Comparison of ENCODE assay signal across 33 cellular contexts in the genomic region with DNA sequence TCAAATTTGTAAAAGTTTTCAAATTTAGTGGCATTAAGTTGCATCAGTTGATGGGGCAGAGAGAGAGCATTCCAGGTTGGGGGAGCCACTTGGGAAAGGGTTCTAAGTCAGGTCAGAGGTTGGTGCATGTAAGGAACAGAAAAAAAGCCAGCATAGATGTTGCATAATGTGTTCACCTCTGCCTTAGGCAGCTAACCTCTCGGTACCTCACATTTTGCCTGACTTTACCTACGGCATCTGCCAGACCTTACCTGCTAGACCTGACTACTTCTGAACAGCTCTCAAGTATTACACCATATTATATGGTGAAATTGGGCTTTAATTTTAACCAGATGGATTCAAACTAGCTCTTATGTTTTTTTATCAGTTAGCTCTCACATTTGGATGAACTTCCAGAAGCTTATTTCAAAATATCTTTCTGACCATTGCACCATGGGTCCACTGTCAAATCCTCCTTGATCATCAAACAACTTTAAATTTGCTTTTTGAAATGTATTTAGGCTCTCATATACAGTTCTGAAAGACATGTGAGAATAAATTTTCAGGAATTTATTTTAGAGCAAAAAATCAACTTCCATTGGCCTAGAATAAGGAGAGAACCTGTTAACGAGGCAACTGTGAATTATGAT. TPM values are rescaled to one million over a fixed set of nuclear protein-coding genes. Genes with fewer than 3 reads are reported as not detected.
DNase-seq lines count a peak whose midpoint lies in the region; ATAC-seq, FAIRE-seq and TF ChIP-seq lines count a peak whose summit lies in the region.
"Had no signal": no experiment of that assay in that cellular context is flagged by ENCODE, and none has a peak within 500 bp of the region (broad histone marks: within the 10 kb centered on the region; RNA-seq: fewer than 3 reads in every experiment).

No MANE protein-coding gene starts in this region.

- H3K9ac ChIP-seq in liver (ENCODE audit: low read depth in 1 of 2, low read length in 2 of 2) (no peak overlapping the region), HepG2 (ENCODE audit: insufficient read depth, low read depth, low read length) (no peak overlapping the region), astrocyte (ENCODE audit: low read length) (no peak overlapping the region)
- H3K9ac ChIP-seq: BLaER1 had no signal

- H3K9me3 ChIP-seq in liver (ENCODE audit: control insufficient read depth in 4 of 4, low read length in 3 of 4) (no peaks in the 10 kb centered on the region), HepG2 (ENCODE audit: low read length) (no peaks in the 10 kb centered on the region), astrocyte (ENCODE audit: insufficient read depth, low read depth, low read length) (no peaks in the 10 kb centered on the region), right lobe of liver (no peaks in the 10 kb centered on the region), gastrocnemius medialis (no peaks in the 10 kb centered on the region)
- H3K9me3 ChIP-seq: A549, BE2C had no signal

- POLR2A ChIA-PET in HepG2 (lab: Yijun Ruan, JAX): no interaction called here

- 34% methylated on average over 3 of the region's 3 CpGs for WGBS in liver
- WGBS in HepG2 (ENCODE audit: low lambda C conversion rate): 0% methylated on average over 2 of the region's 3 CpGs
- WGBS in right lobe of liver (ENCODE audit: insufficient coverage, low coverage, low lambda C conversion rate, missing lambda C conversion rate): 42% methylated on average over 2 of the region's 3 CpGs

- FAIRE-seq in HepG2 (lab: Jason Lieb, UNC): no peak
- FAIRE-seq in astrocyte (lab: Jason Lieb, UNC): peak; percentile 87
- FAIRE-seq: A549, GM12878, GM12892, GM19239 had no signal

- intact Hi-C loops in HepG2 (cut with micrococcal nuclease; ENCODE audit: unreplicated experiment) (no loop called here), right lobe of liver (cut with DNase I) (no loop called here), gastrocnemius medialis (cut with DNase I; ENCODE audit: low total_unique reads) (no loop called here)

- BruUV-seq in HepG2 (replicated peaks; lab: Mats Ljungman, UMichigan): no TSS peak

- H3K79me2 ChIP-seq in HepG2 (ENCODE audit: insufficient read depth, low read length) (no peaks in the 10 kb centered on the region), astrocyte (ENCODE audit: insufficient read depth, low read length) (no peaks in the 10 kb centered on the region)

- in situ Hi-C loops in HepG2 (cut with HindIII; ENCODE audit: extremely low pct_ligation_motif_present, low pct_unique_long_range_greater_than_20kb) (no loop called here), gastrocnemius medialis (cut with MboI; ENCODE audit: low sequenced_read_pairs in 4 of 4) (no loop called here), GM13977 (cut with MboI; ENCODE audit: low pct_unique_long_range_greater_than_20kb, low sequenced_read_pairs, unreplicated experiment) (no loop called here)

- H3K27ac Mint-ChIP-seq in astrocyte (ENCODE audit: unreplicated experiment): no peak overlapping the region
- H3K27ac Mint-ChIP-seq: CD14-positive monocyte; CD4-positive, alpha-beta memory T cell; CD4-positive, CD25-positive, alpha-beta regulatory T cell; CD8-positive, alpha-beta memory T cell had no signal

- ATAC-seq in HepG2: no peak
- ATAC-seq in right lobe of liver: peak; percentile 58 to 82 (median 78)
- ATAC-seq in GM21526 (IDR thresholded peaks at IDR 0.05; ENCODE audit: low FRiP score, unreplicated experiment): no peak
- no peak for ATAC-seq in gastrocnemius medialis
- ATAC-seq: A549, GM12878 had no signal

- TF ChIP-seq CTCF in liver (IDR thresholded peaks at IDR 0.05; ENCODE audit: low read depth, low read length, missing input control) (no peak), HepG2 (CRISPR knock-in tag; IDR thresholded peaks at IDR 0.05) (no peak), astrocyte (IDR thresholded peaks at IDR 0.05; ENCODE audit: insufficient read depth, low read depth, low read length) (no peak), fibroblast of the aortic adventitia (IDR thresholded peaks at IDR 0.05; ENCODE audit: insufficient read depth, low read length) (no peak), right lobe of liver (IDR thresholded peaks at IDR 0.05) (no peak), gastrocnemius medialis (IDR thresholded peaks at IDR 0.05 in 4 of 5, conservative IDR thresholded peaks at IDR 0.05 in 1 of 5) (no peak), GM13977 (IDR thresholded peaks at IDR 0.05; ENCODE audit: extremely low read depth, insufficient read depth, missing control alignments) (no peak)

- H3K4me1 ChIP-seq in liver (ENCODE audit: control insufficient read depth in 4 of 4, insufficient read depth in 4 of 4, low read length in 3 of 4): peaks cover 0 to 34% (median 23%) of the 10 kb centered on the region in 4 donors
- no peaks in the 10 kb centered on the region for H3K4me1 ChIP-seq in HepG2 (ENCODE audit: insufficient read depth, low read length)
- no peaks in the 10 kb centered on the region for H3K4me1 ChIP-seq in astrocyte (ENCODE audit: insufficient read depth, low read length)
- H3K4me1 ChIP-seq in right lobe of liver: peaks cover 0 to 13% (median 0%) of the 10 kb centered on the region in 4 donors
- H3K4me1 ChIP-seq in gastrocnemius medialis: no peaks in the 10 kb centered on the region
- H3K4me1 ChIP-seq: A549, BE2C, BLaER1 had no signal

- H2AFZ ChIP-seq in HepG2 (ENCODE audit: low read length): no peak overlapping the region
- H2AFZ ChIP-seq in astrocyte (ENCODE audit: low read depth, low read length): no peak overlapping the region

- H3K27me3 Mint-ChIP-seq in astrocyte (ENCODE audit: low read depth, unreplicated experiment): no peaks in the 10 kb centered on the region

- H3K9me3 Mint-ChIP-seq in astrocyte (ENCODE audit: unreplicated experiment): no peaks in the 10 kb centered on the region
- H3K9me3 Mint-ChIP-seq: CD8-positive, alpha-beta memory T cell had no signal

- H3K4me3 ChIP-seq in liver (ENCODE audit: low read depth in 1 of 3, low read length in 3 of 3) (no peak overlapping the region), HepG2 (replicated peaks in 1 of 3; ENCODE audit: insufficient read depth in 1 of 3, low read depth in 2 of 3, low read length in 3 of 3) (no peak overlapping the region), astrocyte (ENCODE audit: insufficient read depth, low read depth, low read length) (no peak overlapping the region), fibroblast of the aortic adventitia (ENCODE audit: low read depth, low read length) (no peak overlapping the region), right lobe of liver (no peak overlapping the region), gastrocnemius medialis (no peak overlapping the region)
- H3K4me3 ChIP-seq: A549, BLaER1, GM12878 had no signal

- H3K27me3 ChIP-seq in liver (ENCODE audit: control insufficient read depth in 4 of 4, insufficient read depth in 4 of 4, low read length in 3 of 4): no peaks in the 10 kb centered on the region
- no peaks in the 10 kb centered on the region for H3K27me3 ChIP-seq in HepG2 (ENCODE audit: control insufficient read depth in 1 of 2, insufficient read depth in 2 of 2, low read length in 2 of 2)
- H3K27me3 ChIP-seq in astrocyte (ENCODE audit: insufficient read depth, low read length): no peaks in the 10 kb centered on the region
- peaks cover 0 to 4% of the 10 kb centered on the region in 2 donors for H3K27me3 ChIP-seq in right lobe of liver
- peaks cover 0 to 4% (median 0%) of the 10 kb centered on the region in 3 donors for H3K27me3 ChIP-seq in gastrocnemius medialis
- H3K27me3 ChIP-seq: BE2C had no signal

- TF ChIP-seq RAD21 in liver (IDR thresholded peaks at IDR 0.05) (no peak), HepG2 (CRISPR knock-in tag; IDR thresholded peaks at IDR 0.05) (no peak)

- no peak overlapping the region for H3K4me3 Mint-ChIP-seq in astrocyte (ENCODE audit: unreplicated experiment)
- H3K4me3 Mint-ChIP-seq: CD14-positive monocyte; CD4-positive, alpha-beta memory T cell; CD4-positive, CD25-positive, alpha-beta regulatory T cell; CD8-positive, alpha-beta memory T cell had no signal

- H3K27ac ChIP-seq in liver (ENCODE audit: low read depth in 1 of 2, low read length in 2 of 2): peak overlapping the region in 1 of 2 donors; percentile 46
- no peak overlapping the region for H3K27ac ChIP-seq in HepG2 (ENCODE audit: extremely low read length, insufficient read depth, low read length)
- no peak overlapping the region for H3K27ac ChIP-seq in astrocyte (ENCODE audit: low read depth, low read length)
- H3K27ac ChIP-seq in right lobe of liver: no peak overlapping the region
- no peak overlapping the region for H3K27ac ChIP-seq in gastrocnemius medialis
- H3K27ac ChIP-seq: 22Rv1, A549, BLaER1 had no signal

- CTCF ChIA-PET in HepG2 (lab: Yijun Ruan, JAX; ENCODE audit: low intra/inter-chr PET ratio, low total read pairs): no interaction called here

- no peak overlapping the region for H3K4me2 ChIP-seq in HepG2 (ENCODE audit: low read depth, low read length)
- H3K4me2 ChIP-seq in astrocyte (ENCODE audit: low read length): no peak overlapping the region
- H3K4me2 ChIP-seq: A549, BLaER1 had no signal

- H3K4me1 Mint-ChIP-seq in astrocyte (ENCODE audit: low read depth, unreplicated experiment): no peaks in the 10 kb centered on the region
- H3K4me1 Mint-ChIP-seq: CD14-positive monocyte; CD4-positive, CD25-positive, alpha-beta regulatory T cell; CD8-positive, alpha-beta memory T cell had no signal

- H3K36me3 ChIP-seq in liver (ENCODE audit: control insufficient read depth in 4 of 4, insufficient read depth in 3 of 4, low read depth in 1 of 4, low read length in 3 of 4) (no peaks in the 10 kb centered on the region), HepG2 (replicated peaks in 1 of 2; ENCODE audit: control insufficient read depth in 1 of 2, insufficient read depth in 2 of 2, low read length in 2 of 2) (no peaks in the 10 kb centered on the region), astrocyte (ENCODE audit: insufficient read depth, low read length) (no peaks in the 10 kb centered on the region), right lobe of liver (no peaks in the 10 kb centered on the region), gastrocnemius medialis (no peaks in the 10 kb centered on the region)
- H3K36me3 ChIP-seq: BE2C, BLaER1 had no signal

- DNase-seq in HepG2 (ENCODE audit: low spot score) (no peak), astrocyte (ENCODE audit: low read depth) (no peak), fibroblast of the aortic adventitia (ENCODE audit: low read depth) (peak; percentile 7), right lobe of liver (peak in 1 of 3 donors; percentile 67), gastrocnemius medialis (no peak), GM13977 (ENCODE audit: low spot score) (no peak)
- DNase-seq: ACHN; BE2C; C1 segment of cervical spinal cord; CD4-positive, alpha-beta memory T cell; CD4-positive, CD25-positive, alpha-beta regulatory T cell; CD8-positive, alpha-beta memory T cell; COR-L47; DMS 273 treated with DMSO at 0.1 percent for 48 hours; DMS153; DMS53; DMS79; DND-41; EL; GDM1 had no signal

- no peak for TF ChIP-seq POLR2A in HepG2 (IDR thresholded peaks at IDR 0.05; ENCODE audit: insufficient read depth in 1 of 2, low read depth in 2 of 2, low read length in 2 of 2)
- no peak for TF ChIP-seq POLR2A in right lobe of liver (IDR thresholded peaks at IDR 0.05)
- no peak for TF ChIP-seq POLR2A in gastrocnemius medialis (IDR thresholded peaks at IDR 0.05)

- no peak for TF ChIP-seq EP300 in HepG2 (IDR thresholded peaks at IDR 0.05; ENCODE audit: low read depth in 2 of 2, low read length in 2 of 2)
- TF ChIP-seq EP300 in HepG2 (CRISPR knock-in tag; IDR thresholded peaks at IDR 0.05; ENCODE audit: borderline replicate concordance): no peak

- H4K20me1 ChIP-seq in HepG2 (ENCODE audit: insufficient read depth, low read length) (no peaks in the 10 kb centered on the region), astrocyte (ENCODE audit: insufficient read depth, low read length) (no peaks in the 10 kb centered on the region)
- H4K20me1 ChIP-seq: BLaER1 had no signal

- no peaks in the 10 kb centered on the region for H3K36me3 Mint-ChIP-seq in astrocyte (ENCODE audit: low read depth, unreplicated experiment)
- H3K36me3 Mint-ChIP-seq: CD14-positive monocyte; CD4-positive, alpha-beta memory T cell; CD4-positive, CD25-positive, alpha-beta regulatory T cell; CD8-positive, alpha-beta memory T cell had no signal

RNA-seq across cellular contexts. Expression of a gene that starts 7.4 kb away (rescaled TPM):
- total RNA-seq in liver (under 1 TPM in 1 of 2 donors, not detected in 1; 0.08 TPM), HepG2 (2016; rRNA removed; fragmentation: Illumina TruSeq; extraction: Trizol) (not detected in 2 replicates), astrocyte (not detected in 2 replicates), fibroblast of the aortic adventitia (ENCODE audit: low replicate concordance) (not detected in 2 replicates), right lobe of liver (under 1 TPM in 1 of 6 experiments, not detected in 5; 0.18 TPM), gastrocnemius medialis (not detected)
- polyA plus RNA-seq in liver (under 1 TPM in 1 of 2 donors, not detected in 1; 0.28 TPM), HepG2 (2011; rRNA removed) (not detected in 2 replicates)
- not detected in 2 replicates for total RNA-seq in HepG2 (2016; cell fraction: cytosol; rRNA removed; fragmentation: Illumina TruSeq; extraction: Trizol; ENCODE audit: low read depth)
- total RNA-seq in HepG2 (2016; cell fraction: insoluble cytoplasmic fraction; rRNA removed; fragmentation: Illumina TruSeq; extraction: Trizol): not detected in 2 replicates
- total RNA-seq in HepG2 (2016; cell fraction: membrane; rRNA removed; fragmentation: Illumina TruSeq; extraction: Trizol): not detected in 2 replicates
- not detected in 2 replicates for total RNA-seq in HepG2 (2016; cell fraction: nucleus; rRNA removed; fragmentation: Illumina TruSeq; extraction: Trizol)
- polyA plus RNA-seq in HepG2 (2011; cell fraction: cytosol; rRNA removed): not detected in 2 replicates
- polyA plus RNA-seq in HepG2 (2011; cell fraction: nucleus; rRNA removed): not detected in 2 replicates
- not detected in 2 replicates for polyA plus RNA-seq in HepG2 (2012)
- not detected in 2 replicates for polyA plus RNA-seq in HepG2 (2016; cell fraction: cytosol; fragmentation: Illumina TruSeq; extraction: Trizol; ENCODE audit: low read depth)
- polyA plus RNA-seq in HepG2 (2016; cell fraction: insoluble cytoplasmic fraction; fragmentation: Illumina TruSeq; extraction: Trizol; ENCODE audit: low read depth): not detected in 2 replicates
- polyA plus RNA-seq in HepG2 (2016; cell fraction: membrane; fragmentation: Illumina TruSeq; extraction: Trizol; ENCODE audit: low read depth): not detected in 2 replicates
- polyA plus RNA-seq in HepG2 (2016; cell fraction: nucleus; fragmentation: Illumina TruSeq; extraction: Trizol; ENCODE audit: insufficient read depth, low read depth): not detected in 2 replicates
- polyA minus RNA-seq in HepG2 (2011; rRNA and poly(A)+ RNA removed; ENCODE audit: low replicate concordance): not detected in 2 replicates
- polyA minus RNA-seq in HepG2 (2011; cell fraction: cytosol; rRNA and poly(A)+ RNA removed): not detected in 2 replicates
- polyA minus RNA-seq in HepG2 (2011; cell fraction: nucleus; rRNA and poly(A)+ RNA removed): not detected in 2 replicates
- total RNA-seq: A172; CD4-positive, alpha-beta memory T cell; CD4-positive, CD25-positive, alpha-beta regulatory T cell; CD8-positive, alpha-beta memory T cell; Daoy; G401; GM12878 had no signal
- polyA plus RNA-seq: A549; AG04450; CD14-positive monocyte; CD4-positive, alpha-beta memory T cell; CD4-positive, CD25-positive, alpha-beta regulatory T cell; CD8-positive, alpha-beta memory T cell; GM12878 had no signal

RNA-seq across cellular contexts. Expression of a gene that starts 39.9 kb away (rescaled TPM):
- total RNA-seq in liver (10 to 100 TPM; 16.0 to 52.1 TPM), HepG2 (2016; rRNA removed; fragmentation: Illumina TruSeq; extraction: Trizol) (16.0 and 16.9 TPM in 2 replicates), astrocyte (20.1 and 24.6 TPM in 2 replicates), fibroblast of the aortic adventitia (ENCODE audit: low replicate concordance) (48.2 and 71.2 TPM in 2 replicates), right lobe of liver (10 to 100 TPM; 21.4 to 34.0 (median 29.1) TPM), gastrocnemius medialis (1 to 10 TPM; 3.6 to 8.6 (median 7.0) TPM)
- polyA plus RNA-seq in liver (10 to 100 TPM; 11.8 to 21.8 TPM), HepG2 (2011; rRNA removed) (8.3 and 8.5 TPM in 2 replicates)
- 4.8 and 5.5 TPM in 2 replicates for total RNA-seq in HepG2 (2016; cell fraction: cytosol; rRNA removed; fragmentation: Illumina TruSeq; extraction: Trizol; ENCODE audit: low read depth)
- total RNA-seq in HepG2 (2016; cell fraction: insoluble cytoplasmic fraction; rRNA removed; fragmentation: Illumina TruSeq; extraction: Trizol): 15.8 and 17.4 TPM in 2 replicates
- total RNA-seq in HepG2 (2016; cell fraction: membrane; rRNA removed; fragmentation: Illumina TruSeq; extraction: Trizol): 7.3 and 7.8 TPM in 2 replicates
- 28.6 and 28.9 TPM in 2 replicates for total RNA-seq in HepG2 (2016; cell fraction: nucleus; rRNA removed; fragmentation: Illumina TruSeq; extraction: Trizol)
- 3.1 and 5.3 TPM in 2 replicates for polyA plus RNA-seq in HepG2 (2011; cell fraction: cytosol; rRNA removed)
- polyA plus RNA-seq in HepG2 (2011; cell fraction: nucleus; rRNA removed): 6.6 and 7.9 TPM in 2 replicates
- 10.5 and 13.0 TPM in 2 replicates for polyA plus RNA-seq in HepG2 (2012)
- 1.1 and 1.2 TPM in 2 replicates for polyA plus RNA-seq in HepG2 (2016; cell fraction: cytosol; fragmentation: Illumina TruSeq; extraction: Trizol; ENCODE audit: low read depth)
- polyA plus RNA-seq in HepG2 (2016; cell fraction: insoluble cytoplasmic fraction; fragmentation: Illumina TruSeq; extraction: Trizol; ENCODE audit: low read depth): 12.5 and 14.1 TPM in 2 replicates
- polyA plus RNA-seq in HepG2 (2016; cell fraction: membrane; fragmentation: Illumina TruSeq; extraction: Trizol; ENCODE audit: low read depth): 2.6 and 2.8 TPM in 2 replicates
- 27.2 and 27.4 TPM in 2 replicates for polyA plus RNA-seq in HepG2 (2016; cell fraction: nucleus; fragmentation: Illumina TruSeq; extraction: Trizol; ENCODE audit: insufficient read depth, low read depth)
- polyA minus RNA-seq in HepG2 (2011; rRNA and poly(A)+ RNA removed; ENCODE audit: low replicate concordance): 7.6 and 13.7 TPM in 2 replicates
- 13.0 and 15.3 TPM in 2 replicates for polyA minus RNA-seq in HepG2 (2011; cell fraction: cytosol; rRNA and poly(A)+ RNA removed)
- 34.8 and 37.4 TPM in 2 replicates for polyA minus RNA-seq in HepG2 (2011; cell fraction: nucleus; rRNA and poly(A)+ RNA removed)
- total RNA-seq: G401 had no signal

Comparison
In these comparisons a context has a peak if more than half of its experiments do, and no peak if none do; other contexts are left out.
1. ATAC-seq: peak in right lobe of liver (4 of 4); none in HepG2 (single experiment), GM21526 (single experiment) and gastrocnemius medialis (0 of 2).